In genomic region chr17:69523252-69523861, GRCh38 we compare ENCODE assay signal across 8 cellular contexts.
A peak's percentile ranks its signal among the peaks of the same experiment; 100 is the strongest.
DNase-seq lines count a peak whose midpoint lies in the region; ATAC-seq and TF ChIP-seq lines count a peak whose summit lies in the region.

No MANE protein-coding gene starts in this region.

- no peak overlapping the region for H3K4me3 Mint-ChIP-seq in activated CD8-positive, alpha-beta T cell treated with anti-CD3 and anti-CD28 coated beads for 36 hours

- H2AFZ ChIP-seq in smooth muscle cell (ENCODE audit: low read depth) = peak overlapping the region; percentile 56

- no peak overlapping the region for H3K27ac Mint-ChIP-seq in activated CD8-positive, alpha-beta T cell treated with anti-CD3 and anti-CD28 coated beads for 36 hours

- TF ChIP-seq CTCF in GM12875 (IDR thresholded peaks at IDR 0.05; ENCODE audit: borderline replicate concordance, insufficient read depth, low read depth, low read length) = peak; percentile 62
- TF ChIP-seq CTCF in activated CD8-positive, alpha-beta T cell treated with anti-CD3 and anti-CD28 coated beads for 36 hours (IDR thresholded peaks at IDR 0.05) = peak; percentile 63
- TF ChIP-seq CTCF in smooth muscle cell (IDR thresholded peaks at IDR 0.05; ENCODE audit: borderline replicate concordance, insufficient read depth, poor library complexity, severe bottlenecking) = peak; percentile 58

- intact Hi-C loops in activated CD8-positive, alpha-beta T cell treated with anti-CD3 and anti-CD28 coated beads for 36 hours (cut with micrococcal nuclease) = loop anchor here (10.0 kb wide), 1 partner anchor 109 kb away; the partner anchor contains the start of gene MAP2K6
- intact Hi-C loops in right cardiac atrium (cut with DNase I) = loop anchor here (5.0 to 10.0 kb wide), 3 partner anchors 109 to 189 kb away; partner anchors contain the start of gene MAP2K6 (in 2 of the 4)

- H3K79me2 ChIP-seq in smooth muscle cell (ENCODE audit: low read depth) = no peaks in the 10 kb centered on the region

- peaks cover 2% of the 10 kb centered on the region for H3K4me1 Mint-ChIP-seq in activated CD8-positive, alpha-beta T cell treated with anti-CD3 and anti-CD28 coated beads for 36 hours (ENCODE audit: low read depth)

- H3F3A ChIP-seq in smooth muscle cell (ENCODE audit: low read depth) = no peaks in the 10 kb centered on the region

- H4K20me1 ChIP-seq in smooth muscle cell (ENCODE audit: low read depth) = no peaks in the 10 kb centered on the region

- ATAC-seq in HG02798 (IDR thresholded peaks at IDR 0.05; ENCODE audit: poor library complexity, unreplicated experiment) = peak; percentile 74
- ATAC-seq in activated CD8-positive, alpha-beta T cell treated with anti-CD3 and anti-CD28 coated beads for 36 hours = peak; percentile 37
- ATAC-seq in right cardiac atrium = peak; percentile 69 to 75

- H3K27me3 ChIP-seq in right cardiac atrium (ENCODE audit: control insufficient read depth, insufficient read depth) (no peaks in the 10 kb centered on the region), smooth muscle cell (ENCODE audit: low read depth) (no peaks in the 10 kb centered on the region)

- CTCF ChIA-PET in activated CD8-positive, alpha-beta T cell treated with anti-CD3 and anti-CD28 coated beads for 36 hours (lab: Charles Lee) = interaction anchor here (0.6 to 3.1 kb wide), 15 partner anchors 9 to 593 kb away, joined by 3 to 16 read pairs (median 5); no protein-coding TSS in a partner anchor

- POLR2A ChIA-PET in activated CD8-positive, alpha-beta T cell treated with anti-CD3 and anti-CD28 coated beads for 36 hours (lab: Charles Lee) = interaction anchor here (0.6 kb wide), 1 partner anchor 15 kb away, joined by 3 read pairs; no protein-coding TSS in a partner anchor

- H3K9me3 ChIP-seq in right cardiac atrium (ENCODE audit: control insufficient read depth, low read length) (no peaks in the 10 kb centered on the region), smooth muscle cell (replicated peaks; ENCODE audit: low read depth) (no peaks in the 10 kb centered on the region)

- H3K36me3 ChIP-seq in smooth muscle cell (ENCODE audit: low read depth) = no peaks in the 10 kb centered on the region

- no peaks in the 10 kb centered on the region for H3K9me3 Mint-ChIP-seq in activated CD8-positive, alpha-beta T cell treated with anti-CD3 and anti-CD28 coated beads for 36 hours

- H3K27ac ChIP-seq in right cardiac atrium (ENCODE audit: low read length) (no peak overlapping the region), smooth muscle cell (ENCODE audit: low read depth) (no peak overlapping the region)

- H3K9ac ChIP-seq in smooth muscle cell (ENCODE audit: low read depth) = no peak overlapping the region

- no peak overlapping the region for H3K4me2 ChIP-seq in smooth muscle cell

- peak; percentile 62 for DNase-seq in ACHN
- peak; percentile 25 for DNase-seq in NCI-H2107 (lab: John Stamatoyannopoulos, UW)
- DNase-seq in activated CD8-positive, alpha-beta T cell treated with anti-CD3 and anti-CD28 coated beads for 36 hours = peak; percentile 28
- DNase-seq in right cardiac atrium = peak in 1 of 3 donors; percentile 28
- no peak for DNase-seq in smooth muscle cell (lab: John Stamatoyannopoulos, UW; ENCODE audit: unreplicated experiment)
- no peak for DNase-seq in activated CD8-positive, alpha-beta memory T cell treated with anti-CD3 and anti-CD28 coated beads for 24 hours

- 57% methylated on average over 7 of the region's 7 CpGs for WGBS in right cardiac atrium
- 68% methylated on average over 7 of the region's 7 CpGs for WGBS in smooth muscle cell (ENCODE audit: low lambda C conversion rate)

- H3K4me1 ChIP-seq in right cardiac atrium (ENCODE audit: control insufficient read depth, insufficient read depth, low read length) (no peaks in the 10 kb centered on the region), smooth muscle cell (ENCODE audit: low read depth) (no peaks in the 10 kb centered on the region)

- in situ Hi-C loops in ACHN (cut with HindIII; ENCODE audit: low pct_ligation_motif_present, low pct_unique_long_range_greater_than_20kb, low sequenced_read_pairs) = no loop called here

- H3K4me3 ChIP-seq in GM12875 (ENCODE audit: low read depth, low read length) = no peak overlapping the region
- no peak overlapping the region for H3K4me3 ChIP-seq in right cardiac atrium (ENCODE audit: low read length)
- H3K4me3 ChIP-seq in smooth muscle cell = no peak overlapping the region

- H3K36me3 Mint-ChIP-seq in activated CD8-positive, alpha-beta T cell treated with anti-CD3 and anti-CD28 coated beads for 36 hours (ENCODE audit: low read depth) = peaks cover 14% of the 10 kb centered on the region

- no peaks in the 10 kb centered on the region for H3K27me3 Mint-ChIP-seq in activated CD8-positive, alpha-beta T cell treated with anti-CD3 and anti-CD28 coated beads for 36 hours

Comparison
In these comparisons a context has a peak if more than half of its experiments do, and no peak if none do; other contexts are left out.
1. DNase-seq: peak in ACHN (single experiment), NCI-H2107 (single experiment) and activated CD8-positive, alpha-beta T cell treated with anti-CD3 and anti-CD28 coated beads for 36 hours (single experiment); none in smooth muscle cell (single experiment) and activated CD8-positive, alpha-beta memory T cell treated with anti-CD3 and anti-CD28 coated beads for 24 hours (single experiment).
2. Peak in every context shown above with its lines, with median percentiles within 50 percentile points of each other: CTCF ChIP-seq and ATAC-seq.